Comparison of ENCODE assay signal across 30 cellular contexts in genomic region chr3:195037017-195037373, GRCh38.
"Had no signal": no experiment of that assay in that cellular context is flagged by ENCODE, and none has a peak within 500 bp of the region (broad histone marks: within the 10 kb centered on the region; RNA-seq: fewer than 3 reads in every experiment).

No MANE protein-coding gene starts in this region.

- FAIRE-seq: colon, endometrium, frontal cortex had no signal

- H3K4me3 ChIP-seq: adrenal gland, body of pancreas had no signal

- H3K27me3 ChIP-seq: adrenal gland, body of pancreas had no signal

- H3K27ac ChIP-seq: adrenal gland, body of pancreas, WERI-Rb-1 had no signal

- H3K9me3 ChIP-seq: adrenal gland, body of pancreas had no signal

- H3K36me3 ChIP-seq: adrenal gland, WERI-Rb-1 had no signal

- H3K4me1 ChIP-seq: adrenal gland had no signal

- DNase-seq: activated CD4-positive, alpha-beta memory T cell treated with anti-CD3 and anti-CD28 coated beads for 36 hours; activated CD4-positive, alpha-beta T cell treated with anti-CD3 and anti-CD28 coated beads for 36 hours; activated CD4-positive, alpha-beta T cell treated with anti-CD3 and anti-CD28 coated beads, Interleukin-2, amount 10 ng/mL, durations not matched to agents 24 days and 14 days; activated CD4-positive, CD25-positive, alpha-beta regulatory T cell; activated CD8-positive, alpha-beta memory T cell treated with anti-CD3 and anti-CD28 coated beads, Interleukin-2, amount 10 ng/mL, durations not matched to agents 7 days and 5 days; activated CD8-positive, alpha-beta memory T cell treated with anti-CD3 and anti-CD28 coated beads, Interleukin-2, amount 50 U/mL, for 4 hours; activated CD8-positive, alpha-beta T cell treated with anti-CD3 and anti-CD28 coated beads, Interleukin-2, amount 10 ng/mL, durations not matched to agents 7 days and 5 days; activated gamma-delta T cell; activated naive CD4-positive, alpha-beta T cell; activated naive CD8-positive, alpha-beta T cell treated with anti-CD3 and anti-CD28 coated beads for 36 hours; activated naive CD8-positive, alpha-beta T cell treated with anti-CD3 and anti-CD28 coated beads, Interleukin-2, amount 50 U/mL, for 24 hours; activated T-cell treated with anti-CD3 and anti-CD28 coated beads, Interleukin-2, amount 50 U/mL, for 24 hours; activated T-cell treated with anti-CD3 and anti-CD28 coated beads, Interleukin-2, amount 50 U/mL, for 72 hours; amygdala; aorta; body of pancreas; caudate nucleus; cortex of kidney; dermis blood vessel endothelial cell; effector CD8-positive, alpha-beta T cell; foreskin fibroblast; T-helper 1 cell; T-helper 17 cell; T1000; WERI-Rb-1 had no signal

- ATAC-seq: activated CD4-positive, alpha-beta T cell treated with anti-CD3 and anti-CD28 coated beads for 36 hours; activated CD8-positive, alpha-beta memory T cell treated with anti-CD3 and anti-CD28 coated beads, Interleukin-2, amount 10 ng/mL, durations not matched to agents 7 days and 5 days; activated CD8-positive, alpha-beta T cell treated with anti-CD3 and anti-CD28 coated beads, Interleukin-2, amount 10 ng/mL, durations not matched to agents 7 days and 5 days; activated naive CD8-positive, alpha-beta T cell treated with anti-CD3 and anti-CD28 coated beads, Interleukin-2, amount 50 U/mL, for 24 hours; activated T-cell treated with anti-CD3 and anti-CD28 coated beads, Interleukin-2, amount 50 U/mL, for 72 hours; body of pancreas; esophagus mucosa; T-helper 17 cell had no signal
